In the genomic region with DNA sequence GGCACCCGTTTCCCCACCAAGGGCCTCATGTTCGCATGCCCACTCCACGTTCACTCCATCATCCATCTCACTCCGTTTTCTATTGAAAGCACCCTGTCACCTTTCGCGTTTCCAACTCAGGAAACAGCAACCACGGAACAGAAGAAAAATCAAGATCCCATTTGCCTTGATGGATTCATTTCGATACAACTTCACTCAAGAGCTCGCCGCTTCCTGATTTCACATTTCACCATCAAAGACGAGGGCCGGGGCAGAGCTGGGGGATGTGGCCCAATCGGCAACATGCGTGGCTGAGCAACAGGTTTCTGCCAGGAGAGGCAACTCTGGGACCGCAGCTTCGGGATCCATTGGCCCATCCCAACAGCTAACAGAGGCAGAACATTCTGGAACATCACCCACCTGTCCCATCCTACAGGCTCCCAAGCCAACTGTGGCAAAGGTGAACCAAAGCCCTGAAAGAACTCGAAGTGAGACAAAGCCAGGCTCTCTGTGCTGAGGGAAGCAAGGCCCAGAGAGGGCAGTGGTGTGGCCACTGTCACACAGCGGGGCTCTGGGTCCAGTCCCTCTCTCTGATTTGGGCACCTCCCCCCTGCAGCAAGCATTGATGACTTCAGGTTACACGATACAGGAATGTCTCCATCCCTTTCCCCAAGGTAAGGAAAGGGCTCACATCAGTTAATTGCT, we compare ENCODE assay signal across 13 cellular contexts. TPM values are rescaled to one million over a fixed set of nuclear protein-coding genes. Genes with fewer than 3 reads are reported as not detected.
DNase-seq lines count a peak whose midpoint lies in the region; ATAC-seq, FAIRE-seq and TF ChIP-seq lines count a peak whose summit lies in the region.
"Had no signal": no experiment of that assay in that cellular context is flagged by ENCODE, and none has a peak within 500 bp of the region (broad histone marks: within the 10 kb centered on the region; RNA-seq: fewer than 3 reads in every experiment).

No MANE protein-coding gene starts in this region.

- no peaks in the 10 kb centered on the region for H3K79me2 ChIP-seq in H9 (ENCODE audit: insufficient read depth, low read length)
- no peaks in the 10 kb centered on the region for H3K79me2 ChIP-seq in GM12878 (ENCODE audit: control insufficient read depth, insufficient read depth, low read length)

- no peak overlapping the region for H3K4me2 ChIP-seq in H9 (ENCODE audit: insufficient read depth, insufficient read length, low read length)
- peak overlapping the region; percentile 1; the same call in 1 of the 2 replicates for H3K4me2 ChIP-seq in GM12878 (ENCODE audit: control insufficient read depth, insufficient read depth)

- no peak for ATAC-seq in activated B cell treated with CpG ODN at 0.5 μM for 24 hours (ENCODE audit: low read depth)
- no peak for ATAC-seq in GM12878
- ATAC-seq in HG02981 (IDR thresholded peaks at IDR 0.05; ENCODE audit: unreplicated experiment), result no peak

- H3K4me1 ChIP-seq in H9 (ENCODE audit: insufficient read depth, low read length), result no peaks in the 10 kb centered on the region
- peaks cover 23% of the 10 kb centered on the region for H3K4me1 ChIP-seq in GM12878 (ENCODE audit: control insufficient read depth, insufficient read depth, low read length)
- H3K4me1 ChIP-seq in breast epithelium, result no peaks in the 10 kb centered on the region

- no peak overlapping the region for H2BK12ac ChIP-seq in H9 (ENCODE audit: insufficient read length, low read depth, low read length)

- H3K9ac ChIP-seq in H9 (ENCODE audit: extremely low read depth, insufficient read length, low read length) (no peak overlapping the region), GM12878 (ENCODE audit: control insufficient read depth, insufficient read depth, low read length) (no peak overlapping the region)

- H3T11ph ChIP-seq in H9 (ENCODE audit: low read length), result no peak overlapping the region

- no peak for FAIRE-seq in GM12878 (lab: Jason Lieb, UNC)
- FAIRE-seq: endometrium, keratinocyte had no signal

- H3K4me3 ChIP-seq in GM12878 (no peak overlapping the region), H7 (ENCODE audit: insufficient read depth, low read depth, low read length) (no peak overlapping the region), breast epithelium (no peak overlapping the region)
- H3K4me3 ChIP-seq: thoracic aorta had no signal

- H3K27me3 ChIP-seq in H9 (ENCODE audit: insufficient read depth, low read length) (no peaks in the 10 kb centered on the region), GM12878 (replicated peaks in 1 of 2; ENCODE audit: control insufficient read depth in 2 of 2, insufficient read depth in 2 of 2, low read length in 1 of 2) (no peaks in the 10 kb centered on the region), H7 (ENCODE audit: control insufficient read depth, insufficient read depth, low read length) (no peaks in the 10 kb centered on the region), breast epithelium (no peaks in the 10 kb centered on the region)

- H2AFZ ChIP-seq in H9 (ENCODE audit: low read length) (no peak overlapping the region), GM12878 (ENCODE audit: control insufficient read depth, low read depth, low read length) (no peak overlapping the region)

- H4K20me1 ChIP-seq in H9 (ENCODE audit: control insufficient read depth, insufficient read depth, insufficient read length) (no peaks in the 10 kb centered on the region), GM12878 (ENCODE audit: control insufficient read depth, insufficient read depth) (no peaks in the 10 kb centered on the region)

- TF ChIP-seq RAD21 in GM12878 (IDR thresholded peaks at IDR 0.05; ENCODE audit: insufficient read depth, low read depth, low read length), result no peak

- CTCF ChIA-PET in activated B cell treated with CpG ODN at 0.5 μM for 24 hours (lab: Charles Lee), result no interaction called here
- CTCF ChIA-PET in GM12878 (lab: Yijun Ruan, JAX), result interaction anchor here (0.9 to 1.8 kb wide), 4 partner anchors 24 to 151 kb away, joined by 3 to 6 read pairs (median 4); no protein-coding TSS in a partner anchor

- no peak overlapping the region; a peak in 1 of 5 replicates for H3K4me3 Mint-ChIP-seq in H9
- H3K4me3 Mint-ChIP-seq in activated B cell treated with CpG ODN at 0.5 μM for 24 hours, result no peak overlapping the region

- H3K27ac ChIP-seq in H9 (ENCODE audit: insufficient read length, low read depth, low read length) (no peak overlapping the region), GM12878 (ENCODE audit: control insufficient read depth, insufficient read depth) (no peak overlapping the region), breast epithelium (no peak overlapping the region)
- H3K27ac ChIP-seq: thoracic aorta had no signal

- H2BK20ac ChIP-seq in H9 (ENCODE audit: low read depth, low read length, poor library complexity, severe bottlenecking), result no peak overlapping the region

- H3K79me1 ChIP-seq in H9 (ENCODE audit: insufficient read depth, low read depth, low read length, poor library complexity, severe bottlenecking), result no peaks in the 10 kb centered on the region

- POLR2A ChIA-PET in activated B cell treated with CpG ODN at 0.5 μM for 24 hours (lab: Charles Lee), result no interaction called here
- POLR2A ChIA-PET in GM12878 (lab: Charles Lee), result interaction anchor here (0.6 kb wide), 1 partner anchor 65 kb away, joined by 3 read pairs; no protein-coding TSS in a partner anchor

- H2AK5ac ChIP-seq in H9 (ENCODE audit: insufficient read length, low read length), result no peak overlapping the region

- no peaks in the 10 kb centered on the region for H3K36me3 ChIP-seq in GM12878 (ENCODE audit: control insufficient read depth in 2 of 2, insufficient read depth in 2 of 2, low read length in 1 of 2)
- H3K36me3 ChIP-seq in H7 (replicated peaks; ENCODE audit: control insufficient read depth, insufficient read depth, low read length), result no peaks in the 10 kb centered on the region
- H3K36me3 ChIP-seq in breast epithelium, result no peaks in the 10 kb centered on the region
- H3K36me3 ChIP-seq: thoracic aorta had no signal

- no peak overlapping the region for H3K18ac ChIP-seq in H9 (ENCODE audit: insufficient read length, low read depth, low read length)

- intact Hi-C loops in activated B cell treated with CpG ODN at 0.5 μM for 24 hours (cut with micrococcal nuclease), result loop anchor here (10.0 kb wide), 1 partner anchor 611 kb away; a partner anchor contains a TSS
- intact Hi-C loops in GM12878 (cut with micrococcal nuclease; ENCODE audit: unreplicated experiment), result no loop called here
- intact Hi-C loops in breast epithelium (cut with DNase I; ENCODE audit: low total_unique reads), result loop anchor here (10.0 kb wide), 1 partner anchor 1751 kb away; no protein-coding TSS in a partner anchor

- no peak overlapping the region for H3K23ac ChIP-seq in H9 (ENCODE audit: insufficient read length, low read depth, low read length)

- in situ Hi-C loops in GM12878 (cut with MboI), result loop anchor here (10.0 kb wide), 1 partner anchor 611 kb away; a partner anchor contains a TSS

- no CpG with 5 or more reads among the region's 19 CpGs for WGBS in H9 (ENCODE audit: extremely low coverage, insufficient read length, low lambda C conversion rate)
- 57% methylated on average over 19 of the region's 19 CpGs for WGBS in GM12878 (ENCODE audit: insufficient coverage, insufficient replicate concordance, low lambda C conversion rate, missing lambda C conversion rate)

- no peak overlapping the region for H4K91ac ChIP-seq in H9 (ENCODE audit: insufficient read length, low read depth, low read length)

- DNase-seq in H9 (peak; percentile 20), activated B cell treated with CpG ODN at 0.5 μM for 24 hours (no peak), GM12878 (ENCODE audit: low read depth, low spot score) (no peak), H7 (no peak), breast epithelium (ENCODE audit: low spot score in 2 of 2) (no peak)
- peak in 2 of 3 donors; percentile 46 to 67 for DNase-seq in stimulated activated CD4-positive, alpha-beta T cell treated with anti-CD3 and anti-CD28 coated beads, TNF-alpha, amount 100 ng/mL, for 48 hours (ENCODE audit: low read depth in 3 of 3)
- DNase-seq: NCI-H1048, NCI-H446 treated with DMSO at 0.1 percent for 48 hours had no signal

- no peak overlapping the region for H2BK5ac ChIP-seq in H9 (ENCODE audit: insufficient read length, low read length)

- SMC1A ChIA-PET in GM12878 (lab: Charles Lee; ENCODE audit: uncharacterized antibody, unreplicated experiment), result interaction anchor here (0.9 to 9.1 kb wide), 2 partner anchors 24 to 48 kb away, joined by 3 to 98 read pairs; no protein-coding TSS in a partner anchor

- H3K9me3 ChIP-seq in H9 (ENCODE audit: control insufficient read depth, low read depth, low read length), result no peaks in the 10 kb centered on the region
- no peaks in the 10 kb centered on the region for H3K9me3 ChIP-seq in GM12878 (replicated peaks; ENCODE audit: control insufficient read depth, insufficient read depth, low read length)
- no peaks in the 10 kb centered on the region for H3K9me3 ChIP-seq in breast epithelium
- H3K9me3 ChIP-seq: thoracic aorta had no signal

- H3K27ac Mint-ChIP-seq in H9 (no peak overlapping the region), activated B cell treated with CpG ODN at 0.5 μM for 24 hours (peak overlapping the region; percentile 41)

- H3K4ac ChIP-seq in H9 (ENCODE audit: low read depth, low read length), result no peak overlapping the region

- no peak overlapping the region for H3K14ac ChIP-seq in H9 (ENCODE audit: insufficient read depth, low read length)

- H4K8ac ChIP-seq in H9 (replicated peaks; ENCODE audit: insufficient read length, low read depth, low read length), result no peak overlapping the region

- TF ChIP-seq CTCF in H9 (conservative IDR thresholded peaks at IDR 0.05) (no peak), activated B cell treated with CpG ODN at 0.5 μM for 24 hours (IDR thresholded peaks at IDR 0.05) (no peak), GM12878 (IDR thresholded peaks at IDR 0.05 in 2 of 3, conservative IDR thresholded peaks at IDR 0.05 in 1 of 3; ENCODE audit: control insufficient read depth in 2 of 3, extremely low read depth in 1 of 3, insufficient read depth in 1 of 3, low read depth in 3 of 3, low read length in 3 of 3) (no peak), breast epithelium (IDR thresholded peaks at IDR 0.05) (no peak)

- H3K36me3 Mint-ChIP-seq in H9 (ENCODE audit: insufficient read depth in 1 of 3, low read depth in 3 of 3) (no peaks in the 10 kb centered on the region), activated B cell treated with CpG ODN at 0.5 μM for 24 hours (ENCODE audit: low read depth) (peaks cover 3% of the 10 kb centered on the region)

- peaks cover 9% of the 10 kb centered on the region for H3K27me3 Mint-ChIP-seq in H9 (ENCODE audit: low read depth)
- H3K27me3 Mint-ChIP-seq in activated B cell treated with CpG ODN at 0.5 μM for 24 hours, result no peaks in the 10 kb centered on the region

- no TSS peak for BruUV-seq in GM12878 (replicated peaks; lab: Mats Ljungman, UMichigan)

- H3K56ac ChIP-seq in H9 (ENCODE audit: insufficient read length, low read depth, low read length), result no peak overlapping the region

- no peak overlapping the region for H4K5ac ChIP-seq in H9 (ENCODE audit: insufficient read length, low read depth, low read length)

- H2BK15ac ChIP-seq in H9 (ENCODE audit: low read depth, low read length), result no peak overlapping the region

- RAD21 ChIA-PET in GM12878 (lab: Charles Lee; ENCODE audit: unreplicated experiment), result interaction anchor here (1.1 to 7.8 kb wide), 3 partner anchors 10 to 150 kb away, joined by 3 to 57 read pairs (median 4); no protein-coding TSS in a partner anchor

- H3K23me2 ChIP-seq in H9 (ENCODE audit: insufficient read length, low read depth, low read length, poor library complexity, severe bottlenecking), result no peaks in the 10 kb centered on the region

- TF ChIP-seq EP300 in GM12878 (IDR thresholded peaks at IDR 0.05; ENCODE audit: borderline replicate concordance in 1 of 2, control insufficient read depth in 1 of 2, low read depth in 2 of 2, low read length in 2 of 2), result no peak

- H3K9me3 Mint-ChIP-seq in H9 (no peaks in the 10 kb centered on the region), activated B cell treated with CpG ODN at 0.5 μM for 24 hours (no peaks in the 10 kb centered on the region)

- no peak overlapping the region for H2BK120ac ChIP-seq in H9 (ENCODE audit: low read depth, low read length, poor library complexity, severe bottlenecking)

- H3K4me1 Mint-ChIP-seq in H9 (peaks cover 3 to 4% of the 10 kb centered on the region in 2 experiments), activated B cell treated with CpG ODN at 0.5 μM for 24 hours (peaks cover 70% of the 10 kb centered on the region)

- TF ChIP-seq POLR2A in GM12878 (IDR thresholded peaks at IDR 0.05; ENCODE audit: low read depth, low read length) (no peak), breast epithelium (IDR thresholded peaks at IDR 0.05) (no peak)

RNA-seq across cellular contexts. Expression of a gene that starts 36.2 kb away (rescaled TPM):
- total RNA-seq in H9 (2021) (not detected in 2 replicates), activated B cell treated with CpG ODN at 0.5 μM for 24 hours (5.2 and 7.1 TPM in 2 replicates), GM12878 (2014; rRNA removed) (0.17 and 0.22 TPM in 2 replicates), GM12878 (2014; rRNA removed; fragmentation: Illumina TruSeq; extraction: Trizol) (0.04 and 0.09 TPM in 2 replicates), GM12878 (2021) (0.58 and 0.87 TPM in 2 replicates), breast epithelium (1 to 10 TPM in 1 of 3 donors, under 1 TPM in 2; 0.80 to 1.3 (median 0.88) TPM)
- not detected in 2 replicates for total RNA-seq in GM12878 (2013; cell fraction: nucleolus; rRNA removed)
- polyA plus RNA-seq in GM12878 (2011; ENCODE audit: low read depth), result not detected
- polyA plus RNA-seq in GM12878 (2011; rRNA removed) (not detected in 2 replicates), GM12878 (2014; fragmentation: Illumina TruSeq; extraction: Trizol) (0.16 and 0.17 TPM in 2 replicates), GM12878 (2014; fragmentation: Nextera tagmentation; extraction: Ambion mirVana) (under 1 TPM in 1 of 2 experiments, not detected in 1; 0.02 TPM), GM12878 (2014; rRNA removed) (0.18 and 0.19 TPM in 2 replicates), GM12878 (2016; fragmentation: Nextera tagmentation; extraction: Ambion mirVana) (under 1 TPM; 0.23 to 0.35 TPM)
- polyA plus RNA-seq in GM12878 (2011; cell fraction: cytosol; rRNA removed), result 0.04 TPM in 1 of 2 replicates, not detected in the other
- polyA plus RNA-seq in GM12878 (2011; cell fraction: nucleus; rRNA removed), result not detected in 2 replicates
- 0.08 and 0.23 TPM in 2 replicates for polyA plus RNA-seq in GM12878 (2012)
- polyA minus RNA-seq in GM12878 (2011; rRNA and poly(A)+ RNA removed), result not detected in 2 replicates
- not detected in 2 replicates for polyA minus RNA-seq in GM12878 (2011; cell fraction: cytosol; rRNA and poly(A)+ RNA removed)
- polyA minus RNA-seq in GM12878 (2011; cell fraction: nucleus; rRNA and poly(A)+ RNA removed), result not detected in 2 replicates
- total RNA-seq in H7 (2014; rRNA removed; shearing (Covaris generic)), result not detected in 2 replicates
- total RNA-seq: renal cortical epithelial cell had no signal
- polyA plus RNA-seq: keratinocyte had no signal

Comparison
In these comparisons a context has a peak if more than half of its experiments do, and no peak if none do; other contexts are left out.
1. DNase-seq: peak in H9 (single experiment) and stimulated activated CD4-positive, alpha-beta T cell treated with anti-CD3 and anti-CD28 coated beads, TNF-alpha, amount 100 ng/mL, for 48 hours (2 of 3); none in activated B cell treated with CpG ODN at 0.5 μM for 24 hours (single experiment), GM12878 (single experiment), H7 (single experiment) and breast epithelium (0 of 2).